Comparison of ENCODE assay signal across 11 cellular contexts in the genomic region with DNA sequence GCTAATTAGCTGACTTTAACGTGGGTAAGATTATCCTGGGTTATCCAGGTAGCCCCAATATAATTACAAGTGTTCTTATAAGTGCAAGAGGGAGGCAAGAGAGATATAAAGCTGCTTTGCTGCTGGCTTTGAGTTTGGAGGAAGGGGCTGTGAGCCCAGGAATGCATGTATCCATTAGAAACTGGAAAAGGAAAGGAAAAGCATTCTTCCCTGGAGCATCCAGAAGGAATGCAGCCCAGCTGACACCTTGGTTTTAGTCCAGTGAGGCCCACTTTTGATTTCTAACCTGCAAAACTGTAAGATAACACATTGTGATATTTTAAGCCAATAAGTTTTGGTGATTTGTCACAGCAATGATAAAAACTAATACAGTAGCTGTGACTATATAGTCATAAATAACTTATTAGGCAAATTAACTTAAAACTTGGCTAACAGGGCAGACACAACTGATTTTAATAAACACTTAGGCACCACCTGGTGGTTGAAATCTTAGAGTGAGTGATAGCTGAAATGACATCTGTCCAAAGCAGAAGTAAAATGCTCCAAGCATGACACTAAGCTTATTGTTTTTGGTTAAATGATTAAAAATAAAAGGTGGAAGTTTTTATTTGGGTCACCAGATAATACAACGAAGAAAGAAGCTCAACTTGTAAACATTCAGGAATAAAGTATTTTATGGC. TPM values are rescaled to one million over a fixed set of nuclear protein-coding genes. Genes with fewer than 3 reads are reported as not detected.
DNase-seq lines count a peak whose midpoint lies in the region; ATAC-seq and TF ChIP-seq lines count a peak whose summit lies in the region.
"Had no signal": no experiment of that assay in that cellular context is flagged by ENCODE, and none has a peak within 500 bp of the region (broad histone marks: within the 10 kb centered on the region; RNA-seq: fewer than 3 reads in every experiment).

No MANE protein-coding gene starts in this region.

- peak; percentile 36 for ATAC-seq in upper lobe of right lung

- H3K9me3 ChIP-seq in upper lobe of right lung, result no peaks in the 10 kb centered on the region
- H3K9me3 ChIP-seq: BLaER1 treated with 17β-estradiol and CSF1 and Interleukin-3, amounts not matched to agents 10 nM and 100 nM had no signal

- peak; percentile 41 for DNase-seq in NCI-H2171 treated with DMSO at 0.1 percent for 48 hours (lab: John Stamatoyannopoulos, UW)
- no peak for DNase-seq in NCI-H2171 (lab: John Stamatoyannopoulos, UW)
- peak; percentile 28 for DNase-seq in HCEC 1CT
- peak; percentile 1 for DNase-seq in NCI-H1694 (lab: John Stamatoyannopoulos, UW)
- DNase-seq in epithelial cell of esophagus (ENCODE audit: low read depth), result peak; percentile 72
- no peak for DNase-seq in upper lobe of right lung
- DNase-seq in mesenteric fat pad (ENCODE audit: low spot score), result no peak
- DNase-seq in activated CD4-positive, alpha-beta T cell treated with anti-CD3 and anti-CD28 coated beads, Interleukin-2, amount 50 U/mL, for 1 hour, result no peak

- H3K36me3 ChIP-seq in upper lobe of right lung, result no peaks in the 10 kb centered on the region
- H3K36me3 ChIP-seq: BLaER1 treated with 17β-estradiol and CSF1 and Interleukin-3, amounts not matched to agents 10 nM and 100 nM had no signal

- TF ChIP-seq CTCF in epithelial cell of esophagus (IDR thresholded peaks at IDR 0.05; ENCODE audit: insufficient read depth, low read depth, low read length, missing control alignments), result peak; percentile 60
- peak; percentile 48 for TF ChIP-seq CTCF in upper lobe of right lung (IDR thresholded peaks at IDR 0.05)

- H3K27me3 ChIP-seq in upper lobe of right lung, result no peaks in the 10 kb centered on the region
- H3K27me3 ChIP-seq: BLaER1 treated with 17β-estradiol and CSF1 and Interleukin-3, amounts not matched to agents 10 nM and 100 nM had no signal

- intact Hi-C loops in upper lobe of right lung (cut with DNase I), result no loop called here

- H3K27ac ChIP-seq in upper lobe of right lung, result no peak overlapping the region
- H3K27ac ChIP-seq: BLaER1 treated with 17β-estradiol and CSF1 and Interleukin-3, amounts not matched to agents 10 nM and 100 nM had no signal

- H3K4me1 ChIP-seq in upper lobe of right lung, result no peaks in the 10 kb centered on the region
- H3K4me1 ChIP-seq: BLaER1 treated with 17β-estradiol and CSF1 and Interleukin-3, amounts not matched to agents 10 nM and 100 nM had no signal

- H3K4me3 ChIP-seq in epithelial cell of esophagus (ENCODE audit: low read length) (no peak overlapping the region), upper lobe of right lung (no peak overlapping the region)
- H3K4me3 ChIP-seq: BLaER1 treated with 17β-estradiol and CSF1 and Interleukin-3, amounts not matched to agents 10 nM and 100 nM had no signal

RNA-seq across cellular contexts. Expression of a gene that starts 35.6 kb away (rescaled TPM):
- total RNA-seq in upper lobe of right lung (not detected), mesenteric fat pad (not detected)
- total RNA-seq: activated CD8-positive, alpha-beta memory T cell treated with anti-CD3 and anti-CD28 coated beads for 36 hours; skeletal muscle tissue had no signal

RNA-seq across cellular contexts. Expression of a gene that starts 47.8 kb away (rescaled TPM):
- total RNA-seq in upper lobe of right lung (not detected), mesenteric fat pad (not detected)
- total RNA-seq: activated CD8-positive, alpha-beta memory T cell treated with anti-CD3 and anti-CD28 coated beads for 36 hours; skeletal muscle tissue had no signal

Comparison
In these comparisons a context has a peak if more than half of its experiments do, and no peak if none do; other contexts are left out.
1. DNase-seq: peak in NCI-H2171 treated with DMSO at 0.1 percent for 48 hours (single experiment), HCEC 1CT (single experiment), NCI-H1694 (single experiment) and epithelial cell of esophagus (single experiment); none in NCI-H2171 (single experiment), upper lobe of right lung (single experiment), mesenteric fat pad (single experiment) and activated CD4-positive, alpha-beta T cell treated with anti-CD3 and anti-CD28 coated beads, Interleukin-2, amount 50 U/mL, for 1 hour (single experiment).